In genomic region chr7:100127866-100128601, GRCh38 we compare ENCODE assay signal across 8 cellular contexts. TPM values are rescaled to one million over a fixed set of nuclear protein-coding genes. Genes with fewer than 3 reads are reported as not detected.
DNase-seq lines count a peak whose midpoint lies in the region; ATAC-seq and TF ChIP-seq lines count a peak whose summit lies in the region.

No MANE protein-coding gene starts in this region.

- H3K4me3 Mint-ChIP-seq in IgD-negative memory B cell: peak overlapping the region; percentile 78 to 90 (median 80)

- DNase-seq in G401 (ENCODE audit: low spot score) (peak; percentile 57), prostate gland (ENCODE audit: low spot score) (no peak), AG08395 (ENCODE audit: low spot score) (no peak)
- peak; percentile 74 for DNase-seq in activated CD8-positive, alpha-beta memory T cell treated with anti-CD3 and anti-CD28 coated beads, Interleukin-2, amount 50 U/mL, for 48 hours

- H3K27me3 Mint-ChIP-seq in IgD-negative memory B cell: no peaks in the 10 kb centered on the region

- no peaks in the 10 kb centered on the region for H3K9me3 Mint-ChIP-seq in IgD-negative memory B cell

- no peak for ATAC-seq in gastroesophageal sphincter
- ATAC-seq in GM18511 (IDR thresholded peaks at IDR 0.05; ENCODE audit: unreplicated experiment): no peak
- no peak for ATAC-seq in GM21423 (IDR thresholded peaks at IDR 0.05; ENCODE audit: unreplicated experiment)

- peaks cover 24 to 25% (median 24%) of the 10 kb centered on the region in 3 donors for H3K4me1 Mint-ChIP-seq in IgD-negative memory B cell

- TF ChIP-seq EP300 in gastroesophageal sphincter (IDR thresholded peaks at IDR 0.05): no peak

- no peak for TF ChIP-seq POLR2A in gastroesophageal sphincter (IDR thresholded peaks at IDR 0.05)
- no peak for TF ChIP-seq POLR2A in prostate gland (IDR thresholded peaks at IDR 0.05)

- H3K9me3 ChIP-seq in gastroesophageal sphincter: no peaks in the 10 kb centered on the region
- H3K9me3 ChIP-seq in prostate gland: no peaks in the 10 kb centered on the region

- peak overlapping the region; percentile 27 to 69 (median 59) for H3K27ac Mint-ChIP-seq in IgD-negative memory B cell

- H3K36me3 Mint-ChIP-seq in IgD-negative memory B cell: peaks cover 2% of the 10 kb centered on the region

- TF ChIP-seq CTCF in gastroesophageal sphincter (IDR thresholded peaks at IDR 0.05) (no peak), prostate gland (IDR thresholded peaks at IDR 0.05) (no peak)

- H3K27ac ChIP-seq in gastroesophageal sphincter: peak overlapping the region; percentile 87 to 98 (median 96)
- peak overlapping the region; percentile 96 to 98 for H3K27ac ChIP-seq in prostate gland

- WGBS in gastroesophageal sphincter (ENCODE audit: low coverage in 1 of 2), 2 donors: 0 to 15% methylated on average over 2 of the region's 37 CpGs
- 4% methylated on average over 37 of the region's 37 CpGs for WGBS in prostate gland

- peaks cover 0 to 15% of the 10 kb centered on the region in 2 donors for H3K36me3 ChIP-seq in gastroesophageal sphincter
- H3K36me3 ChIP-seq in prostate gland: no peaks in the 10 kb centered on the region

- H3K4me1 ChIP-seq in gastroesophageal sphincter (peaks cover 0 to 51% (median 17%) of the 10 kb centered on the region in 3 donors), prostate gland (replicated peaks) (no peaks in the 10 kb centered on the region)

- H3K4me3 ChIP-seq in gastroesophageal sphincter (peak overlapping the region; percentile 74 to 96), prostate gland (peak overlapping the region; percentile 76 to 86)

- intact Hi-C loops in prostate gland (cut with DNase I): loop anchor here (5.0 to 10.0 kb wide), 3 partner anchors 41 to 217 kb away; partner anchors contain the start of gene COPS6

- in situ Hi-C loops in G401 (cut with HindIII; ENCODE audit: low sequenced_read_pairs): no loop called here

- H3K27me3 ChIP-seq in gastroesophageal sphincter (no peaks in the 10 kb centered on the region), prostate gland (replicated peaks; ENCODE audit: insufficient read depth) (no peaks in the 10 kb centered on the region)

RNA-seq across cellular contexts. Expression of gene MBLAC1, which starts 1.3 kb away (rescaled TPM):
- total RNA-seq in G401 (2014; rRNA removed; shearing (Covaris generic)): 1.7 and 2.9 TPM in 2 replicates
- polyA plus RNA-seq in IgD-negative memory B cell: 1.4 TPM
- total RNA-seq in gastroesophageal sphincter (1 to 10 TPM; 4.8 to 8.1 (median 6.6) TPM), prostate gland (1 to 10 TPM; 4.4 to 6.1 TPM)

RNA-seq across cellular contexts. Expression of gene CNPY4, which starts 8.6 kb away (rescaled TPM):
- total RNA-seq in G401 (2014; rRNA removed; shearing (Covaris generic)): 26.6 and 30.0 TPM in 2 replicates
- 4.5 TPM for polyA plus RNA-seq in IgD-negative memory B cell
- 10 to 100 TPM; 13.0 to 21.0 (median 14.8) TPM for total RNA-seq in gastroesophageal sphincter
- total RNA-seq in prostate gland: 10 to 100 TPM in 1 of 2 donors, 1 to 10 TPM in 1; 1.6 to 16.1 TPM

RNA-seq across cellular contexts. Expression of gene TAF6, which starts 8.9 kb away (rescaled TPM):
- total RNA-seq in G401 (2014; rRNA removed; shearing (Covaris generic)): 26.6 and 45.6 TPM in 2 replicates
- 31.5 TPM for polyA plus RNA-seq in IgD-negative memory B cell
- 100 to 1,000 TPM in 1 of 4 donors, 10 to 100 TPM in 3; 36.3 to 107 (median 68.7) TPM for total RNA-seq in gastroesophageal sphincter
- 10 to 100 TPM; 68.3 to 79.8 TPM for total RNA-seq in prostate gland

RNA-seq across cellular contexts. Expression of gene LAMTOR4, which starts 20.7 kb away (rescaled TPM):
- 97.5 and 231 TPM in 2 replicates for total RNA-seq in G401 (2014; rRNA removed; shearing (Covaris generic))
- polyA plus RNA-seq in IgD-negative memory B cell: 443 TPM
- total RNA-seq in gastroesophageal sphincter (100 to 1,000 TPM; 109 to 228 (median 148) TPM), prostate gland (100 to 1,000 TPM; 213 to 243 TPM)

RNA-seq across cellular contexts. Expression of gene AP4M1, which starts 26.6 kb away (rescaled TPM):
- total RNA-seq in G401 (2014; rRNA removed; shearing (Covaris generic)): 19.7 and 34.3 TPM in 2 replicates
- 4.5 TPM for polyA plus RNA-seq in IgD-negative memory B cell
- 10 to 100 TPM; 21.8 to 29.3 (median 24.7) TPM for total RNA-seq in gastroesophageal sphincter
- total RNA-seq in prostate gland: 10 to 100 TPM; 18.0 to 27.2 TPM

Comparison
In these comparisons a context has a peak if more than half of its experiments do, and no peak if none do; other contexts are left out.
1. DNase-seq: peak in G401 (single experiment) and activated CD8-positive, alpha-beta memory T cell treated with anti-CD3 and anti-CD28 coated beads, Interleukin-2, amount 50 U/mL, for 48 hours (single experiment); none in prostate gland (single experiment) and AG08395 (single experiment).